ENCODE assay signal across 25 cellular contexts in the genomic region with DNA sequence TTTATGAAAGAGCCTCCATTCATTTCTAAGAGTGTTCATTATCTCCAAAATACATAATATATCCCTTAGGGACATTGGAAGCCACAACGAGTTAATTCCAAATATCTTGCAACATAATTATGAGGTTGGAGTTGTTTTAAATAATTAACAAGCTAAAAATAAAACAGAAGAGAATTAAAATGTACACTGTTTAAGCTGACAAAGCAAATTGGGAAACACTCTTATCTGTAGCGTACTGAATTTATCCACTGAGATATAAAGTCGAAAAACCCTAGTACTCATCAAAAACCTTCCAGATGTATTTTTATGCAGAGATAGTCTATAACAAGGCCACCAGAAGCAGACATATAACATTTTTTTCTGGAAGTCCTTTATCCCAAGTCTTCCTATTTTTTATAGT. TPM values are rescaled to one million over a fixed set of nuclear protein-coding genes. Genes with fewer than 3 reads are reported as not detected.
DNase-seq lines count a peak whose midpoint lies in the region; ATAC-seq, FAIRE-seq and TF ChIP-seq lines count a peak whose summit lies in the region.
"Had no signal": no experiment of that assay in that cellular context is flagged by ENCODE, and none has a peak within 500 bp of the region (broad histone marks: within the 10 kb centered on the region; RNA-seq: fewer than 3 reads in every experiment).

No MANE protein-coding gene starts in this region.

- TF ChIP-seq EP300 in HepG2 (IDR thresholded peaks at IDR 0.05; ENCODE audit: low read depth in 2 of 2, low read length in 2 of 2) (no peak), HepG2 (CRISPR knock-in tag; IDR thresholded peaks at IDR 0.05; ENCODE audit: borderline replicate concordance) (no peak), K562 (IDR thresholded peaks at IDR 0.05; ENCODE audit: low read length) (no peak)

- H3K9me3 ChIP-seq in HepG2 (ENCODE audit: low read length) (no peaks in the 10 kb centered on the region), right lobe of liver (no peaks in the 10 kb centered on the region), K562 (replicated peaks; ENCODE audit: control insufficient read depth, insufficient read depth, low read depth, low read length) (no peaks in the 10 kb centered on the region)
- no peaks in the 10 kb centered on the region for H3K9me3 ChIP-seq in CD8-positive, alpha-beta memory T cell (ENCODE audit: low read length)
- H3K9me3 ChIP-seq: BE2C, BLaER1, Caco-2 had no signal

- H3K27me3 ChIP-seq in HepG2 (ENCODE audit: control insufficient read depth in 1 of 2, insufficient read depth in 2 of 2, low read length in 2 of 2) (no peaks in the 10 kb centered on the region), right lobe of liver (no peaks in the 10 kb centered on the region), K562 (ENCODE audit: control insufficient read depth in 2 of 2, insufficient read depth in 2 of 2, low read length in 2 of 2) (no peaks in the 10 kb centered on the region)
- no peaks in the 10 kb centered on the region for H3K27me3 ChIP-seq in CD8-positive, alpha-beta memory T cell (ENCODE audit: insufficient read depth, low read length, poor library complexity, severe bottlenecking)
- H3K27me3 ChIP-seq: BE2C, BLaER1 had no signal

- intact Hi-C loops in HepG2 (cut with micrococcal nuclease; ENCODE audit: unreplicated experiment): no loop called here
- intact Hi-C loops in right lobe of liver (cut with DNase I): no loop called here
- intact Hi-C loops in K562 (cut with micrococcal nuclease): no loop called here

- TF ChIP-seq POLR2A in HepG2 (IDR thresholded peaks at IDR 0.05; ENCODE audit: insufficient read depth in 1 of 2, low read depth in 2 of 2, low read length in 2 of 2) (no peak), right lobe of liver (IDR thresholded peaks at IDR 0.05) (no peak), K562 (conservative IDR thresholded peaks at IDR 0.05) (no peak)

- H4K20me1 ChIP-seq in HepG2 (ENCODE audit: insufficient read depth, low read length) (no peaks in the 10 kb centered on the region), K562 (replicated peaks; ENCODE audit: control insufficient read depth, insufficient read depth, low read length) (no peaks in the 10 kb centered on the region)
- H4K20me1 ChIP-seq: BLaER1 had no signal

- H2AFZ ChIP-seq in HepG2 (ENCODE audit: low read length) (no peak overlapping the region), K562 (ENCODE audit: low read depth, low read length) (no peak overlapping the region)

- H3K27ac ChIP-seq in HepG2 (ENCODE audit: extremely low read length, insufficient read depth, low read length) (no peak overlapping the region), right lobe of liver (no peak overlapping the region), K562 (ENCODE audit: extremely low read depth, low read depth, low read length) (no peak overlapping the region)
- H3K27ac ChIP-seq in CD8-positive, alpha-beta memory T cell (ENCODE audit: low read depth, low read length): no peak overlapping the region
- H3K27ac ChIP-seq: 22Rv1, BLaER1 had no signal

- H3K4me1 Mint-ChIP-seq in progenitor cell of endocrine pancreas (ENCODE audit: low read depth): no peaks in the 10 kb centered on the region
- no peaks in the 10 kb centered on the region for H3K4me1 Mint-ChIP-seq in CD8-positive, alpha-beta memory T cell
- H3K4me1 Mint-ChIP-seq: CD14-positive monocyte; CD4-positive, alpha-beta memory T cell; CD4-positive, CD25-positive, alpha-beta regulatory T cell had no signal

- peaks cover 9% of the 10 kb centered on the region for H3K9me3 Mint-ChIP-seq in progenitor cell of endocrine pancreas (ENCODE audit: low read depth)
- H3K9me3 Mint-ChIP-seq in CD8-positive, alpha-beta memory T cell: peaks cover 2 to 13% (median 7%) of the 10 kb centered on the region in 5 donors

- H3K36me3 ChIP-seq in HepG2 (replicated peaks in 1 of 2; ENCODE audit: control insufficient read depth in 1 of 2, insufficient read depth in 2 of 2, low read length in 2 of 2) (no peaks in the 10 kb centered on the region), right lobe of liver (no peaks in the 10 kb centered on the region), K562 (ENCODE audit: control insufficient read depth, insufficient read depth, low read length) (no peaks in the 10 kb centered on the region)
- H3K36me3 ChIP-seq in CD8-positive, alpha-beta memory T cell (ENCODE audit: insufficient read depth, low read length): no peaks in the 10 kb centered on the region
- H3K36me3 ChIP-seq: BE2C, BLaER1 had no signal

- BruUV-seq in HepG2 (replicated peaks; lab: Mats Ljungman, UMichigan): no TSS peak
- no TSS peak for BruUV-seq in K562 (replicated peaks; lab: Mats Ljungman, UMichigan)

- no peak overlapping the region for H3K4me3 ChIP-seq in HepG2 (replicated peaks in 1 of 3; ENCODE audit: insufficient read depth in 1 of 3, low read depth in 2 of 3, low read length in 3 of 3)
- H3K4me3 ChIP-seq in right lobe of liver: no peak overlapping the region
- H3K4me3 ChIP-seq in K562: no peak overlapping the region
- H3K4me3 ChIP-seq in CD8-positive, alpha-beta memory T cell (ENCODE audit: low read length): no peak overlapping the region
- H3K4me3 ChIP-seq: BLaER1 had no signal

- no peaks in the 10 kb centered on the region for H3K79me2 ChIP-seq in HepG2 (ENCODE audit: insufficient read depth, low read length)
- H3K79me2 ChIP-seq in K562 (ENCODE audit: control insufficient read depth, insufficient read depth, low read length): no peaks in the 10 kb centered on the region

- no peak for FAIRE-seq in HepG2 (lab: Jason Lieb, UNC)
- no peak for FAIRE-seq in K562 (lab: Jason Lieb, UNC)
- FAIRE-seq: D721Med, G401.6, GM12891, GM19239 had no signal

- no peak for DNase-seq in HepG2 (ENCODE audit: low spot score)
- no peak for DNase-seq in right lobe of liver
- peak; percentile 35 for DNase-seq in OCI-M1 (lab: John Stamatoyannopoulos, UW)
- DNase-seq in K562 (ENCODE audit: extremely low read depth in 1 of 4, low spot score in 3 of 4): no peak
- no peak for DNase-seq in progenitor cell of endocrine pancreas (ENCODE audit: low spot score, unreplicated experiment)
- DNase-seq in CD8-positive, alpha-beta memory T cell: no peak
- DNase-seq: ACHN; BE2C; C1 segment of cervical spinal cord; Caco-2; Calu3; CD4-positive, alpha-beta memory T cell; CD4-positive, CD25-positive, alpha-beta regulatory T cell; DMS79 treated with DMSO at 0.1 percent for 48 hours; GF-D8 had no signal

- CTCF ChIA-PET in HepG2 (lab: Yijun Ruan, JAX; ENCODE audit: low intra/inter-chr PET ratio, low total read pairs): no interaction called here
- CTCF ChIA-PET in K562 (lab: Yijun Ruan, JAX; ENCODE audit: low intra/inter-chr PET ratio): no interaction called here
- CTCF ChIA-PET in CD8-positive, alpha-beta memory T cell (lab: Charles Lee): no interaction called here

- TF ChIP-seq RAD21 in HepG2 (CRISPR knock-in tag; IDR thresholded peaks at IDR 0.05): no peak
- TF ChIP-seq RAD21 in K562 (CRISPR knock-in tag; conservative IDR thresholded peaks at IDR 0.05 in 1 of 2, IDR thresholded peaks at IDR 0.05 in 1 of 2): no peak

- no peak for ATAC-seq in HepG2
- no peak for ATAC-seq in right lobe of liver
- no peak for ATAC-seq in K562

- no peak overlapping the region for H3K4me2 ChIP-seq in HepG2 (ENCODE audit: low read depth, low read length)
- H3K4me2 ChIP-seq in K562 (ENCODE audit: insufficient read depth, low read length): no peak overlapping the region
- H3K4me2 ChIP-seq: BLaER1 had no signal

- H3K4me1 ChIP-seq in HepG2 (ENCODE audit: insufficient read depth, low read length): no peaks in the 10 kb centered on the region
- H3K4me1 ChIP-seq in right lobe of liver: no peaks in the 10 kb centered on the region
- no peaks in the 10 kb centered on the region for H3K4me1 ChIP-seq in K562 (replicated peaks in 1 of 2; ENCODE audit: control insufficient read depth in 2 of 2, insufficient read depth in 2 of 2, low read length in 2 of 2)
- H3K4me1 ChIP-seq in CD8-positive, alpha-beta memory T cell (ENCODE audit: insufficient read depth, low read length): no peaks in the 10 kb centered on the region
- H3K4me1 ChIP-seq: BE2C, BLaER1, Caco-2 had no signal

- no peaks in the 10 kb centered on the region for H3K36me3 Mint-ChIP-seq in progenitor cell of endocrine pancreas (ENCODE audit: insufficient read depth)
- peaks cover 0 to 3% (median 0%) of the 10 kb centered on the region in 3 donors for H3K36me3 Mint-ChIP-seq in CD8-positive, alpha-beta memory T cell
- H3K36me3 Mint-ChIP-seq: CD14-positive monocyte; CD4-positive, alpha-beta memory T cell; CD4-positive, CD25-positive, alpha-beta regulatory T cell had no signal

- in situ Hi-C loops in HepG2 (cut with HindIII; ENCODE audit: extremely low pct_ligation_motif_present, low pct_unique_long_range_greater_than_20kb): no loop called here
- in situ Hi-C loops in K562 (cut with MboI): no loop called here

- H3K9ac ChIP-seq in HepG2 (ENCODE audit: insufficient read depth, low read depth, low read length) (no peak overlapping the region), K562 (ENCODE audit: insufficient read depth in 1 of 2, low read depth in 2 of 2, low read length in 2 of 2) (no peak overlapping the region)
- H3K9ac ChIP-seq: BLaER1 had no signal

- no peak for TF ChIP-seq CTCF in HepG2 (CRISPR knock-in tag; IDR thresholded peaks at IDR 0.05)
- no peak for TF ChIP-seq CTCF in right lobe of liver (IDR thresholded peaks at IDR 0.05)
- TF ChIP-seq CTCF in K562 (IDR thresholded peaks at IDR 0.05 in 2 of 3, conservative IDR thresholded peaks at IDR 0.05 in 1 of 3; ENCODE audit: insufficient read depth in 2 of 3, low read depth in 1 of 3, low read length in 3 of 3): no peak
- TF ChIP-seq CTCF in progenitor cell of endocrine pancreas (IDR thresholded peaks at IDR 0.05; ENCODE audit: unreplicated experiment): no peak

- no peaks in the 10 kb centered on the region for H3K9me1 ChIP-seq in K562 (ENCODE audit: control insufficient read depth, insufficient read depth, low read length)

- H3K27ac Mint-ChIP-seq in progenitor cell of endocrine pancreas: no peak overlapping the region
- no peak overlapping the region for H3K27ac Mint-ChIP-seq in CD8-positive, alpha-beta memory T cell
- H3K27ac Mint-ChIP-seq: CD14-positive monocyte; CD4-positive, alpha-beta memory T cell; CD4-positive, CD25-positive, alpha-beta regulatory T cell had no signal

- POLR2A ChIA-PET in HepG2 (lab: Yijun Ruan, JAX): no interaction called here
- POLR2A ChIA-PET in K562 (lab: Yijun Ruan, JAX): no interaction called here
- POLR2A ChIA-PET in CD8-positive, alpha-beta memory T cell (lab: Charles Lee): no interaction called here

- no peaks in the 10 kb centered on the region for H3K27me3 Mint-ChIP-seq in progenitor cell of endocrine pancreas
- peaks cover 5% of the 10 kb centered on the region in 2 donors for H3K27me3 Mint-ChIP-seq in CD8-positive, alpha-beta memory T cell

- 22% methylated on average over 3 of the region's 3 CpGs for WGBS in HepG2 (ENCODE audit: low lambda C conversion rate)
- 56% methylated on average over 3 of the region's 3 CpGs for WGBS in right lobe of liver (ENCODE audit: insufficient coverage, low coverage, low lambda C conversion rate, missing lambda C conversion rate)
- WGBS in K562 (ENCODE audit: insufficient coverage, low coverage, missing lambda C conversion rate): 19% methylated on average over 3 of the region's 3 CpGs

- H3K4me3 Mint-ChIP-seq in progenitor cell of endocrine pancreas (ENCODE audit: low read depth): no peak overlapping the region
- no peak overlapping the region for H3K4me3 Mint-ChIP-seq in CD8-positive, alpha-beta memory T cell
- H3K4me3 Mint-ChIP-seq: CD14-positive monocyte; CD4-positive, alpha-beta memory T cell; CD4-positive, CD25-positive, alpha-beta regulatory T cell had no signal

RNA-seq across cellular contexts. Expression of a gene that starts 6.3 kb away (rescaled TPM):
- not detected in 2 replicates for total RNA-seq in HepG2 (2016; rRNA removed; fragmentation: Illumina TruSeq; extraction: Trizol)
- total RNA-seq in HepG2 (2016; cell fraction: cytosol; rRNA removed; fragmentation: Illumina TruSeq; extraction: Trizol; ENCODE audit: low read depth): not detected in 2 replicates
- total RNA-seq in HepG2 (2016; cell fraction: insoluble cytoplasmic fraction; rRNA removed; fragmentation: Illumina TruSeq; extraction: Trizol): not detected in 2 replicates
- total RNA-seq in HepG2 (2016; cell fraction: membrane; rRNA removed; fragmentation: Illumina TruSeq; extraction: Trizol): not detected in 2 replicates
- total RNA-seq in HepG2 (2016; cell fraction: nucleus; rRNA removed; fragmentation: Illumina TruSeq; extraction: Trizol): not detected in 2 replicates
- not detected in 2 replicates for polyA plus RNA-seq in HepG2 (2011; rRNA removed)
- polyA plus RNA-seq in HepG2 (2011; cell fraction: cytosol; rRNA removed): not detected in 2 replicates
- not detected in 2 replicates for polyA plus RNA-seq in HepG2 (2011; cell fraction: nucleus; rRNA removed)
- not detected in 2 replicates for polyA plus RNA-seq in HepG2 (2012)
- polyA plus RNA-seq in HepG2 (2016; cell fraction: cytosol; fragmentation: Illumina TruSeq; extraction: Trizol; ENCODE audit: low read depth): not detected in 2 replicates
- polyA plus RNA-seq in HepG2 (2016; cell fraction: insoluble cytoplasmic fraction; fragmentation: Illumina TruSeq; extraction: Trizol; ENCODE audit: low read depth): not detected in 2 replicates
- polyA plus RNA-seq in HepG2 (2016; cell fraction: membrane; fragmentation: Illumina TruSeq; extraction: Trizol; ENCODE audit: low read depth): not detected in 2 replicates
- polyA plus RNA-seq in HepG2 (2016; cell fraction: nucleus; fragmentation: Illumina TruSeq; extraction: Trizol; ENCODE audit: insufficient read depth, low read depth): not detected in 2 replicates
- not detected in 2 replicates for polyA minus RNA-seq in HepG2 (2011; rRNA and poly(A)+ RNA removed; ENCODE audit: low replicate concordance)
- not detected in 2 replicates for polyA minus RNA-seq in HepG2 (2011; cell fraction: cytosol; rRNA and poly(A)+ RNA removed)
- polyA minus RNA-seq in HepG2 (2011; cell fraction: nucleus; rRNA and poly(A)+ RNA removed): not detected in 2 replicates
- total RNA-seq in right lobe of liver: not detected
- total RNA-seq in K562 (2011; cell fraction: chromatin; rRNA removed; ENCODE audit: low replicate concordance): not detected in 2 replicates
- total RNA-seq in K562 (2011; cell fraction: nucleolus; rRNA removed): not detected in 2 replicates
- total RNA-seq in K562 (2011; cell fraction: nucleoplasm; rRNA removed): not detected in 2 replicates
- not detected in 2 replicates for total RNA-seq in K562 (2014; rRNA removed)
- total RNA-seq in K562 (2014; rRNA removed; fragmentation: Illumina TruSeq; extraction: Trizol): not detected in 2 replicates
- total RNA-seq in K562 (2015; rRNA removed; fragmentation: Illumina TruSeq; extraction: Trizol): not detected in 2 replicates
- total RNA-seq in K562 (2021): not detected in 2 replicates
- polyA plus RNA-seq in K562 (2011; rRNA removed): not detected in 2 replicates
- not detected in 2 replicates for polyA plus RNA-seq in K562 (2011; cell fraction: cytosol; rRNA removed)
- not detected in 2 replicates for polyA plus RNA-seq in K562 (2011; cell fraction: nucleus; rRNA removed)
- polyA plus RNA-seq in K562 (2012): not detected in 2 replicates
- polyA plus RNA-seq in K562 (2014; fragmentation: Illumina TruSeq; extraction: Trizol): not detected in 2 replicates
- not detected for polyA plus RNA-seq in K562 (2014; fragmentation: Nextera tagmentation; extraction: Ambion mirVana)
- not detected in 2 replicates for polyA plus RNA-seq in K562 (2014; rRNA removed)
- polyA minus RNA-seq in K562 (2011; rRNA and poly(A)+ RNA removed): not detected in 2 replicates
- polyA minus RNA-seq in K562 (2011; cell fraction: cytosol; rRNA and poly(A)+ RNA removed): not detected in 2 replicates
- not detected in 2 replicates for polyA minus RNA-seq in K562 (2011; cell fraction: nucleus; rRNA and poly(A)+ RNA removed)
- not detected in 2 replicates for total RNA-seq in progenitor cell of endocrine pancreas
- not detected for total RNA-seq in CD8-positive, alpha-beta memory T cell
- not detected for polyA plus RNA-seq in CD8-positive, alpha-beta memory T cell
- total RNA-seq: A172; A673; Caco-2; Calu3; CD4-positive, CD25-positive, alpha-beta regulatory T cell had no signal
- polyA plus RNA-seq: CD14-positive monocyte; CD4-positive, alpha-beta memory T cell; CD4-positive, CD25-positive, alpha-beta regulatory T cell had no signal

RNA-seq across cellular contexts. Expression of a gene that starts 7.8 kb away (rescaled TPM):
- not detected in 2 replicates for total RNA-seq in HepG2 (2016; rRNA removed; fragmentation: Illumina TruSeq; extraction: Trizol)
- total RNA-seq in HepG2 (2016; cell fraction: cytosol; rRNA removed; fragmentation: Illumina TruSeq; extraction: Trizol; ENCODE audit: low read depth): not detected in 2 replicates
- total RNA-seq in HepG2 (2016; cell fraction: insoluble cytoplasmic fraction; rRNA removed; fragmentation: Illumina TruSeq; extraction: Trizol): 0.11 TPM in 1 of 2 replicates, not detected in the other
- not detected in 2 replicates for total RNA-seq in HepG2 (2016; cell fraction: membrane; rRNA removed; fragmentation: Illumina TruSeq; extraction: Trizol)
- total RNA-seq in HepG2 (2016; cell fraction: nucleus; rRNA removed; fragmentation: Illumina TruSeq; extraction: Trizol): not detected in 2 replicates
- 0.07 TPM in 1 of 2 replicates, not detected in the other for polyA plus RNA-seq in HepG2 (2011; rRNA removed)
- polyA plus RNA-seq in HepG2 (2011; cell fraction: cytosol; rRNA removed): not detected in 2 replicates
- not detected in 2 replicates for polyA plus RNA-seq in HepG2 (2011; cell fraction: nucleus; rRNA removed)
- polyA plus RNA-seq in HepG2 (2012): not detected in 2 replicates
- 0.12 TPM in 1 of 2 replicates, not detected in the other for polyA plus RNA-seq in HepG2 (2016; cell fraction: cytosol; fragmentation: Illumina TruSeq; extraction: Trizol; ENCODE audit: low read depth)
- not detected in 2 replicates for polyA plus RNA-seq in HepG2 (2016; cell fraction: insoluble cytoplasmic fraction; fragmentation: Illumina TruSeq; extraction: Trizol; ENCODE audit: low read depth)
- polyA plus RNA-seq in HepG2 (2016; cell fraction: membrane; fragmentation: Illumina TruSeq; extraction: Trizol; ENCODE audit: low read depth): not detected in 2 replicates
- not detected in 2 replicates for polyA plus RNA-seq in HepG2 (2016; cell fraction: nucleus; fragmentation: Illumina TruSeq; extraction: Trizol; ENCODE audit: insufficient read depth, low read depth)
- not detected in 2 replicates for polyA minus RNA-seq in HepG2 (2011; rRNA and poly(A)+ RNA removed; ENCODE audit: low replicate concordance)
- not detected in 2 replicates for polyA minus RNA-seq in HepG2 (2011; cell fraction: cytosol; rRNA and poly(A)+ RNA removed)
- not detected in 2 replicates for polyA minus RNA-seq in HepG2 (2011; cell fraction: nucleus; rRNA and poly(A)+ RNA removed)
- not detected for total RNA-seq in right lobe of liver
- not detected in 2 replicates for total RNA-seq in K562 (2011; cell fraction: chromatin; rRNA removed; ENCODE audit: low replicate concordance)
- total RNA-seq in K562 (2011; cell fraction: nucleolus; rRNA removed): not detected in 2 replicates
- total RNA-seq in K562 (2011; cell fraction: nucleoplasm; rRNA removed): not detected in 2 replicates
- not detected in 2 replicates for total RNA-seq in K562 (2014; rRNA removed)
- total RNA-seq in K562 (2014; rRNA removed; fragmentation: Illumina TruSeq; extraction: Trizol): not detected in 2 replicates
- not detected in 2 replicates for total RNA-seq in K562 (2015; rRNA removed; fragmentation: Illumina TruSeq; extraction: Trizol)
- total RNA-seq in K562 (2021): not detected in 2 replicates
- polyA plus RNA-seq in K562 (2011; rRNA removed): not detected in 2 replicates
- polyA plus RNA-seq in K562 (2011; cell fraction: cytosol; rRNA removed): not detected in 2 replicates
- not detected in 2 replicates for polyA plus RNA-seq in K562 (2011; cell fraction: nucleus; rRNA removed)
- polyA plus RNA-seq in K562 (2012): not detected in 2 replicates
- polyA plus RNA-seq in K562 (2014; fragmentation: Illumina TruSeq; extraction: Trizol): not detected in 2 replicates
- not detected for polyA plus RNA-seq in K562 (2014; fragmentation: Nextera tagmentation; extraction: Ambion mirVana)
- 0.20 TPM in 1 of 2 replicates, not detected in the other for polyA plus RNA-seq in K562 (2014; rRNA removed)
- not detected in 2 replicates for polyA minus RNA-seq in K562 (2011; rRNA and poly(A)+ RNA removed)
- not detected in 2 replicates for polyA minus RNA-seq in K562 (2011; cell fraction: cytosol; rRNA and poly(A)+ RNA removed)
- polyA minus RNA-seq in K562 (2011; cell fraction: nucleus; rRNA and poly(A)+ RNA removed): not detected in 2 replicates
- total RNA-seq in progenitor cell of endocrine pancreas: not detected in 2 replicates
- under 1 TPM in 1 of 2 experiments, not detected in 1; 0.20 TPM for total RNA-seq in CD8-positive, alpha-beta memory T cell
- polyA plus RNA-seq in CD8-positive, alpha-beta memory T cell: not detected
- total RNA-seq: A172; A673; Caco-2; Calu3; CD4-positive, alpha-beta memory T cell; CD4-positive, CD25-positive, alpha-beta regulatory T cell had no signal
- polyA plus RNA-seq: AG04450; CD14-positive monocyte; CD4-positive, alpha-beta memory T cell; CD4-positive, CD25-positive, alpha-beta regulatory T cell had no signal

RNA-seq across cellular contexts. Expression of a gene that starts 27.5 kb away (rescaled TPM):
- total RNA-seq in HepG2 (2016; rRNA removed; fragmentation: Illumina TruSeq; extraction: Trizol): not detected in 2 replicates
- not detected in 2 replicates for total RNA-seq in HepG2 (2016; cell fraction: cytosol; rRNA removed; fragmentation: Illumina TruSeq; extraction: Trizol; ENCODE audit: low read depth)
- total RNA-seq in HepG2 (2016; cell fraction: insoluble cytoplasmic fraction; rRNA removed; fragmentation: Illumina TruSeq; extraction: Trizol): not detected in 2 replicates
- not detected in 2 replicates for total RNA-seq in HepG2 (2016; cell fraction: membrane; rRNA removed; fragmentation: Illumina TruSeq; extraction: Trizol)
- total RNA-seq in HepG2 (2016; cell fraction: nucleus; rRNA removed; fragmentation: Illumina TruSeq; extraction: Trizol): not detected in 2 replicates
- not detected in 2 replicates for polyA plus RNA-seq in HepG2 (2011; rRNA removed)
- not detected in 2 replicates for polyA plus RNA-seq in HepG2 (2011; cell fraction: cytosol; rRNA removed)
- polyA plus RNA-seq in HepG2 (2011; cell fraction: nucleus; rRNA removed): not detected in 2 replicates
- not detected in 2 replicates for polyA plus RNA-seq in HepG2 (2012)
- polyA plus RNA-seq in HepG2 (2016; cell fraction: cytosol; fragmentation: Illumina TruSeq; extraction: Trizol; ENCODE audit: low read depth): not detected in 2 replicates
- polyA plus RNA-seq in HepG2 (2016; cell fraction: insoluble cytoplasmic fraction; fragmentation: Illumina TruSeq; extraction: Trizol; ENCODE audit: low read depth): not detected in 2 replicates
- not detected in 2 replicates for polyA plus RNA-seq in HepG2 (2016; cell fraction: membrane; fragmentation: Illumina TruSeq; extraction: Trizol; ENCODE audit: low read depth)
- not detected in 2 replicates for polyA plus RNA-seq in HepG2 (2016; cell fraction: nucleus; fragmentation: Illumina TruSeq; extraction: Trizol; ENCODE audit: insufficient read depth, low read depth)
- polyA minus RNA-seq in HepG2 (2011; rRNA and poly(A)+ RNA removed; ENCODE audit: low replicate concordance): not detected in 2 replicates
- not detected in 2 replicates for polyA minus RNA-seq in HepG2 (2011; cell fraction: cytosol; rRNA and poly(A)+ RNA removed)
- polyA minus RNA-seq in HepG2 (2011; cell fraction: nucleus; rRNA and poly(A)+ RNA removed): not detected in 2 replicates
- total RNA-seq in right lobe of liver: not detected
- total RNA-seq in K562 (2011; cell fraction: chromatin; rRNA removed; ENCODE audit: low replicate concordance): not detected in 2 replicates
- total RNA-seq in K562 (2011; cell fraction: nucleolus; rRNA removed): not detected in 2 replicates
- total RNA-seq in K562 (2011; cell fraction: nucleoplasm; rRNA removed): not detected in 2 replicates
- total RNA-seq in K562 (2014; rRNA removed): not detected in 2 replicates
- not detected in 2 replicates for total RNA-seq in K562 (2014; rRNA removed; fragmentation: Illumina TruSeq; extraction: Trizol)
- not detected in 2 replicates for total RNA-seq in K562 (2015; rRNA removed; fragmentation: Illumina TruSeq; extraction: Trizol)
- total RNA-seq in K562 (2021): not detected in 2 replicates
- not detected in 2 replicates for polyA plus RNA-seq in K562 (2011; rRNA removed)
- polyA plus RNA-seq in K562 (2011; cell fraction: cytosol; rRNA removed): not detected in 2 replicates
- not detected in 2 replicates for polyA plus RNA-seq in K562 (2011; cell fraction: nucleus; rRNA removed)
- not detected in 2 replicates for polyA plus RNA-seq in K562 (2012)
- polyA plus RNA-seq in K562 (2014; fragmentation: Illumina TruSeq; extraction: Trizol): not detected in 2 replicates
- polyA plus RNA-seq in K562 (2014; fragmentation: Nextera tagmentation; extraction: Ambion mirVana): not detected
- polyA plus RNA-seq in K562 (2014; rRNA removed): not detected in 2 replicates
- not detected in 2 replicates for polyA minus RNA-seq in K562 (2011; rRNA and poly(A)+ RNA removed)
- not detected in 2 replicates for polyA minus RNA-seq in K562 (2011; cell fraction: cytosol; rRNA and poly(A)+ RNA removed)
- polyA minus RNA-seq in K562 (2011; cell fraction: nucleus; rRNA and poly(A)+ RNA removed): not detected in 2 replicates
- total RNA-seq in progenitor cell of endocrine pancreas: not detected in 2 replicates
- not detected for total RNA-seq in CD8-positive, alpha-beta memory T cell
- not detected for polyA plus RNA-seq in CD8-positive, alpha-beta memory T cell
- total RNA-seq: A172; A673; Caco-2; Calu3; CD4-positive, alpha-beta memory T cell; CD4-positive, CD25-positive, alpha-beta regulatory T cell had no signal
- polyA plus RNA-seq: AG04450; CD14-positive monocyte; CD4-positive, alpha-beta memory T cell; CD4-positive, CD25-positive, alpha-beta regulatory T cell had no signal
